Comparison of ENCODE assay signal across 21 cellular contexts in genomic region chr3:41277790-41278465, GRCh38.
DNase-seq lines count a peak whose midpoint lies in the region; ATAC-seq lines count a peak whose summit lies in the region.
"Had no signal": no experiment of that assay in that cellular context is flagged by ENCODE, and none has a peak within 500 bp of the region (broad histone marks: within the 10 kb centered on the region; RNA-seq: fewer than 3 reads in every experiment).

No MANE protein-coding gene starts in this region.

- H3K9me3 ChIP-seq in iPS-15b (ENCODE audit: control insufficient read depth, insufficient read depth, low read length) = no peaks in the 10 kb centered on the region
- H3K9me3 ChIP-seq: BE2C had no signal

- no peak overlapping the region for H3K9ac ChIP-seq in iPS-15b (ENCODE audit: low read depth, low read length)

- peak overlapping the region; percentile 67 for H3K4me3 ChIP-seq in iPS-15b (ENCODE audit: low read depth, low read length)

- no peaks in the 10 kb centered on the region for H3K36me3 ChIP-seq in iPS-15b (ENCODE audit: control insufficient read depth, insufficient read depth, low read length)
- H3K36me3 ChIP-seq: BE2C had no signal

- no peak for ATAC-seq in GM18868 (IDR thresholded peaks at IDR 0.05; ENCODE audit: unreplicated experiment)
- ATAC-seq: Panc1, Right ventricle myocardium inferior had no signal

- DNase-seq in NCI-H146 (lab: John Stamatoyannopoulos, UW) = peak; percentile 6
- no peak for DNase-seq in NCI-H146 treated with DMSO at 0.1 percent for 48 hours (lab: John Stamatoyannopoulos, UW; ENCODE audit: unreplicated experiment)
- peak; percentile 15 for DNase-seq in NCI-H69 (lab: John Stamatoyannopoulos, UW)
- DNase-seq in NCI-H2196 treated with DMSO at 0.1 percent for 48 hours (lab: John Stamatoyannopoulos, UW; ENCODE audit: unreplicated experiment) = no peak
- no peak for DNase-seq in stimulated activated CD4-positive, alpha-beta T cell treated with anti-CD3 and anti-CD28 coated beads, Interleukin-4, amount 100 ng/mL, for 24 hours
- no peak for DNase-seq in pons (ENCODE audit: low spot score)
- DNase-seq: 8988T; BE2C; Calu3; CD4-positive, alpha-beta T cell; DMS79 treated with DMSO at 0.1 percent for 48 hours; GDM1; Kasumi-1; MM.1S; NCI-H1092 treated with DMSO at 0.1 percent for 48 hours; NCI-H1694 treated with DMSO at 0.1 percent for 48 hours; NCI-H446 had no signal

- H3K4me1 ChIP-seq in iPS-15b (ENCODE audit: control insufficient read depth, insufficient read depth, low read length) = peaks cover 8% of the 10 kb centered on the region
- H3K4me1 ChIP-seq: BE2C had no signal

- no peaks in the 10 kb centered on the region for H3K27me3 ChIP-seq in iPS-15b (ENCODE audit: control insufficient read depth, insufficient read depth, low read length)
- H3K27me3 ChIP-seq: BE2C had no signal

Comparison
In these comparisons a context has a peak if more than half of its experiments do, and no peak if none do; other contexts are left out.
1. DNase-seq: peak in NCI-H146 (single experiment) and NCI-H69 (single experiment); none in NCI-H146 treated with DMSO at 0.1 percent for 48 hours (single experiment), NCI-H2196 treated with DMSO at 0.1 percent for 48 hours (single experiment), stimulated activated CD4-positive, alpha-beta T cell treated with anti-CD3 and anti-CD28 coated beads, Interleukin-4, amount 100 ng/mL, for 24 hours (single experiment) and pons (single experiment).